ENCODE assay signal across 1 cellular context in the genomic region with DNA sequence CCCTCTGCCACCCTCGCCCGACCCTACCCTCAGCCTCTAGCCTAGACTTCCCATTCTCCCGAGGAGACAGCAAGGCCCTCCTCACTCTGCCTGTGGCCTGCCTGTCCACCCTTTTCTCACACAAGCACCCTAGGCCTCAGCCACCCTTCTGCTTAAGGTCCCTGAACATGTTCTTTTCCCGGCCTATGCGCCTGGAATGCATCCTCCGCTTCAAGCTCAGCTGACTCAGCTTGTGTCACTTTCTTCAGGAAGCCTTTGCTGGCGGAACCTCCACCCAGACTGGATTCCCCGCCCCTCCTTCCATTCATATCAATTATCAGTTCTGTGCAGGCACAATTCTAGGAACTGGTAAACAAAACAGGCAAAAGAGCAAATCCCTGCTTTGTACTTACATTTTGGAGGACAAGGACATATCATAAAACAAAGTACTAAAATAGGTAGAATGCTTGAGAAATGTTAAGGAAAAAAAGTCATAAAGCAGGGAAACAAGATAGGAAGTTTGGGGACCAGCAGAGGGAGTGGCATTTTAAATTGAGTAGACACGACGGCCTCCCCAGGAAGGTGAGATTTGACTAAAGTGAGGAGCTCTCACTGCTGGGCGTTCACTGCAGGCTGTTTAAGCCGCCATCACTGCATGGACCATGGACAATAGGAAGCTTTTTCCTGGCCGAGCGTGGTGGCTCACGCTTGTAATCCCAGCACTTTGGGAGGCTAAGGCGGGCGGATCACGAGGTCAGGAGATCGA.
TF ChIP-seq lines count a peak whose summit lies in the region.

No MANE protein-coding gene starts in this region.

TF ChIP-seq in HepG2, 621 proteins besides CTCF, POLR2A, EP300 and RAD21:
- no peak for TF ChIP-seq YEATS4 (CRISPR knock-in tag; IDR thresholded peaks at IDR 0.05; ENCODE audit: borderline replicate concordance)
- TF ChIP-seq, protein P1, sequence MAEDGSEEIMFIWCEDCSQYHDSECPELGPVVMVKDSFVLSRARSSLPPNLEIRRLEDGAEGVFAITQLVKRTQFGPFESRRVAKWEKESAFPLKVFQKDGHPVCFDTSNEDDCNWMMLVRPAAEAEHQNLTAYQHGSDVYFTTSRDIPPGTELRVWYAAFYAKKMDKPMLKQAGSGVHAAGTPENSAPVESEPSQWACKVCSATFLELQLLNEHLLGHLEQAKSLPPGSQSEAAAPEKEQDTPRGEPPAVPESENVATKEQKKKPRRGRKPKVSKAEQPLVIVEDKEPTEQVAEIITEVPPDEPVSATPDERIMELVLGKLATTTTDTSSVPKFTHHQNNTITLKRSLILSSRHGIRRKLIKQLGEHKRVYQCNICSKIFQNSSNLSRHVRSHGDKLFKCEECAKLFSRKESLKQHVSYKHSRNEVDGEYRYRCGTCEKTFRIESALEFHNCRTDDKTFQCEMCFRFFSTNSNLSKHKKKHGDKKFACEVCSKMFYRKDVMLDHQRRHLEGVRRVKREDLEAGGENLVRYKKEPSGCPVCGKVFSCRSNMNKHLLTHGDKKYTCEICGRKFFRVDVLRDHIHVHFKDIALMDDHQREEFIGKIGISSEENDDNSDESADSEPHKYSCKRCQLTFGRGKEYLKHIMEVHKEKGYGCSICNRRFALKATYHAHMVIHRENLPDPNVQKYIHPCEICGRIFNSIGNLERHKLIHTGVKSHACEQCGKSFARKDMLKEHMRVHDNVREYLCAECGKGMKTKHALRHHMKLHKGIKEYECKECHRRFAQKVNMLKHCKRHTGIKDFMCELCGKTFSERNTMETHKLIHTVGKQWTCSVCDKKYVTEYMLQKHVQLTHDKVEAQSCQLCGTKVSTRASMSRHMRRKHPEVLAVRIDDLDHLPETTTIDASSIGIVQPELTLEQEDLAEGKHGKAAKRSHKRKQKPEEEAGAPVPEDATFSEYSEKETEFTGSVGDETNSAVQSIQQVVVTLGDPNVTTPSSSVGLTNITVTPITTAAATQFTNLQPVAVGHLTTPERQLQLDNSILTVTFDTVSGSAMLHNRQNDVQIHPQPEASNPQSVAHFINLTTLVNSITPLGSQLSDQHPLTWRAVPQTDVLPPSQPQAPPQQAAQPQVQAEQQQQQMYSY (CRISPR knock-in tag; IDR thresholded peaks at IDR 0.05): no peak
- TF ChIP-seq RBAK (CRISPR knock-in tag; IDR thresholded peaks at IDR 0.05): no peak
- TF ChIP-seq RCOR2 (CRISPR knock-in tag; IDR thresholded peaks at IDR 0.05): no peak
- no peak for TF ChIP-seq ZNF543 (CRISPR knock-in tag; IDR thresholded peaks at IDR 0.05)
- TF ChIP-seq, protein P2, sequence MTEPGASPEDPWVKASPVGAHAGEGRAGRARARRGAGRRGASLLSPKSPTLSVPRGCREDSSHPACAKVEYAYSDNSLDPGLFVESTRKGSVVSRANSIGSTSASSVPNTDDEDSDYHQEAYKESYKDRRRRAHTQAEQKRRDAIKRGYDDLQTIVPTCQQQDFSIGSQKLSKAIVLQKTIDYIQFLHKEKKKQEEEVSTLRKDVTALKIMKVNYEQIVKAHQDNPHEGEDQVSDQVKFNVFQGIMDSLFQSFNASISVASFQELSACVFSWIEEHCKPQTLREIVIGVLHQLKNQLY (CRISPR knock-in tag; IDR thresholded peaks at IDR 0.05): no peak
- TF ChIP-seq CENPT (CRISPR knock-in tag; IDR thresholded peaks at IDR 0.05; ENCODE audit: low read depth): no peak
- TF ChIP-seq ZNF761 (CRISPR knock-in tag; conservative IDR thresholded peaks at IDR 0.05): no peak
- TF ChIP-seq TEAD3 (CRISPR knock-in tag; optimal IDR thresholded peaks at IDR 0.05; ENCODE audit: borderline replicate concordance): no peak
